Comparison of ENCODE assay signal across 4 cellular contexts in genomic region chr2:233896253-233896652, GRCh38. TPM values are rescaled to one million over a fixed set of nuclear protein-coding genes. Genes with fewer than 3 reads are reported as not detected.
"Had no signal": no experiment of that assay in that cellular context is flagged by ENCODE, and none has a peak within 500 bp of the region (broad histone marks: within the 10 kb centered on the region; RNA-seq: fewer than 3 reads in every experiment).

No MANE protein-coding gene starts in this region.

RNA-seq across cellular contexts. Expression of gene TRPM8, which starts 20.9 kb away (rescaled TPM):
- total RNA-seq: GM23248, HT-29, IMR-90, K562 had no signal
- polyA plus RNA-seq: GM23248, IMR-90, K562 had no signal
